In the genomic region with DNA sequence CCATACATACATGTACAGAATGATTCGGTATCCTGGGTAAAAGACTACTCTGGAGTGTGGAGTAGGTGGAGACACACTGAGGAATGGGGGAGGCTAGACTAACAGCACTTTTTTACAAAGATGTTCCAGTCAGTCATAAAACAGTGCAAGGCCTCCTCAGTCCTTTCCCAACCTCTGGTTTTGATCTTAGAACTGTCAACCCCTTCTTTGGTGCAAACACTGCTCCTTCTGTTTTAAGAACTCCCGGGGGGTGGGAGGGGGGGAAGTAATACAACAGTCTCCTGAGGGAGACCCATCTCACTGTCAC, we compare ENCODE assay signal across 8 cellular contexts. TPM values are rescaled to one million over a fixed set of nuclear protein-coding genes. Genes with fewer than 3 reads are reported as not detected.
DNase-seq lines count a peak whose midpoint lies in the region; ATAC-seq and TF ChIP-seq lines count a peak whose summit lies in the region.

No MANE protein-coding gene starts in this region.

- H3K4me1 Mint-ChIP-seq in Caco-2 (ENCODE audit: low read depth, unreplicated experiment) (peaks cover 18% of the 10 kb centered on the region), osteocyte (ENCODE audit: unreplicated experiment) (peaks cover 45% of the 10 kb centered on the region)

- no peak for ATAC-seq in HG03039 (IDR thresholded peaks at IDR 0.05; ENCODE audit: unreplicated experiment)
- ATAC-seq in GM18907 (IDR thresholded peaks at IDR 0.05; ENCODE audit: unreplicated experiment): no peak
- ATAC-seq in HG02840 (IDR thresholded peaks at IDR 0.05; ENCODE audit: low FRiP score, unreplicated experiment): no peak

- H3K4me3 Mint-ChIP-seq in Caco-2 (ENCODE audit: unreplicated experiment) (peak overlapping the region; percentile 99), osteocyte (ENCODE audit: unreplicated experiment) (peak overlapping the region; percentile 78)

- H3K27me3 ChIP-seq in Caco-2 (replicated peaks; ENCODE audit: control insufficient read depth, insufficient read depth, low read length): no peaks in the 10 kb centered on the region; the same call in 1 of the 2 replicates
- H3K27me3 ChIP-seq in Peyer's patch: no peaks in the 10 kb centered on the region

- H3K27me3 Mint-ChIP-seq in Caco-2 (ENCODE audit: insufficient read depth, unreplicated experiment): peaks cover 5% of the 10 kb centered on the region
- H3K27me3 Mint-ChIP-seq in osteocyte (ENCODE audit: unreplicated experiment): no peaks in the 10 kb centered on the region

- H3K27ac ChIP-seq in Peyer's patch (peak overlapping the region; percentile 64 to 73 (median 68)), epithelial cell of prostate (peak overlapping the region; percentile 52)

- no TSS peak for BruUV-seq in Caco-2 (replicated peaks; lab: Mats Ljungman, UMichigan)

- peaks cover 20% of the 10 kb centered on the region for H3K36me3 Mint-ChIP-seq in Caco-2 (ENCODE audit: insufficient read depth, unreplicated experiment)
- no peaks in the 10 kb centered on the region for H3K36me3 Mint-ChIP-seq in osteocyte (ENCODE audit: unreplicated experiment)

- intact Hi-C loops in Caco-2 (cut with micrococcal nuclease; ENCODE audit: unreplicated experiment): no loop called here

- DNase-seq in Caco-2 (no peak), Peyer's patch (no peak), epithelial cell of prostate (ENCODE audit: low read depth, low spot score) (no peak), osteocyte (ENCODE audit: extremely low spot score, unreplicated experiment) (no peak), SIG-M5 (lab: John Stamatoyannopoulos, UW) (no peak)

- H3K9me3 Mint-ChIP-seq in Caco-2 (ENCODE audit: unreplicated experiment) (no peaks in the 10 kb centered on the region), osteocyte (ENCODE audit: unreplicated experiment) (no peaks in the 10 kb centered on the region)

- TF ChIP-seq CTCF in Caco-2 (IDR thresholded peaks at IDR 0.05; ENCODE audit: insufficient read depth in 1 of 2, low read depth in 1 of 2, low read length in 1 of 2, severe bottlenecking in 1 of 2, unreplicated experiment in 1 of 2) (no peak), Peyer's patch (IDR thresholded peaks at IDR 0.05) (no peak), osteocyte (IDR thresholded peaks at IDR 0.05) (no peak)

- H3K9me3 ChIP-seq in Caco-2 (no peaks in the 10 kb centered on the region), Peyer's patch (no peaks in the 10 kb centered on the region)

- TF ChIP-seq POLR2A in Peyer's patch (IDR thresholded peaks at IDR 0.05): no peak

- peak overlapping the region; percentile 52 for H3K4me3 ChIP-seq in Caco-2 (ENCODE audit: low read depth, low read length)
- peak overlapping the region; percentile 54 to 65 (median 60) for H3K4me3 ChIP-seq in Peyer's patch

- CTCF ChIA-PET in Caco-2 (lab: Charles Lee): interaction anchor here (0.7 to 3.1 kb wide), 3 partner anchors 17 to 259 kb away, joined by 3 to 17 read pairs (median 4); a partner anchor contains a TSS

- H3K4me1 ChIP-seq in Caco-2: peaks cover 5% of the 10 kb centered on the region; the same call in 1 of the 2 replicates
- peaks cover 0 to 28% (median 4%) of the 10 kb centered on the region in 4 donors for H3K4me1 ChIP-seq in Peyer's patch

- H3K27ac Mint-ChIP-seq in Caco-2 (ENCODE audit: unreplicated experiment) (peak overlapping the region; percentile 87), osteocyte (ENCODE audit: unreplicated experiment) (peak overlapping the region; percentile 99)

- POLR2A ChIA-PET in Caco-2 (lab: Charles Lee): interaction anchor here (0.6 kb wide), 1 partner anchor 17 kb away, joined by 3 read pairs; no protein-coding TSS in a partner anchor

- H3K36me3 ChIP-seq in Caco-2 (ENCODE audit: control insufficient read depth, insufficient read depth, low read length): no peaks in the 10 kb centered on the region
- H3K36me3 ChIP-seq in Peyer's patch: no peaks in the 10 kb centered on the region

RNA-seq across cellular contexts. Expression of a gene that starts 7.5 kb away (rescaled TPM):
- total RNA-seq in Caco-2 (2022) (0.84 and 0.88 TPM in 2 replicates), Peyer's patch (10 to 100 TPM in 1 of 4 donors, 1 to 10 TPM in 3; 1.2 to 14.9 (median 4.4) TPM), osteocyte (27.6 and 29.2 TPM in 2 replicates)

RNA-seq across cellular contexts. Expression of a gene that starts 16.9 kb away (rescaled TPM):
- total RNA-seq in Caco-2 (2022) (39.8 and 46.8 TPM in 2 replicates), Peyer's patch (100 to 1,000 TPM in 1 of 4 donors, 10 to 100 TPM in 2, 1 to 10 TPM in 1; 9.3 to 163 (median 24.6) TPM), osteocyte (61.2 and 64.6 TPM in 2 replicates)
